Comparison of ENCODE assay signal across 1 cellular context in the genomic region with DNA sequence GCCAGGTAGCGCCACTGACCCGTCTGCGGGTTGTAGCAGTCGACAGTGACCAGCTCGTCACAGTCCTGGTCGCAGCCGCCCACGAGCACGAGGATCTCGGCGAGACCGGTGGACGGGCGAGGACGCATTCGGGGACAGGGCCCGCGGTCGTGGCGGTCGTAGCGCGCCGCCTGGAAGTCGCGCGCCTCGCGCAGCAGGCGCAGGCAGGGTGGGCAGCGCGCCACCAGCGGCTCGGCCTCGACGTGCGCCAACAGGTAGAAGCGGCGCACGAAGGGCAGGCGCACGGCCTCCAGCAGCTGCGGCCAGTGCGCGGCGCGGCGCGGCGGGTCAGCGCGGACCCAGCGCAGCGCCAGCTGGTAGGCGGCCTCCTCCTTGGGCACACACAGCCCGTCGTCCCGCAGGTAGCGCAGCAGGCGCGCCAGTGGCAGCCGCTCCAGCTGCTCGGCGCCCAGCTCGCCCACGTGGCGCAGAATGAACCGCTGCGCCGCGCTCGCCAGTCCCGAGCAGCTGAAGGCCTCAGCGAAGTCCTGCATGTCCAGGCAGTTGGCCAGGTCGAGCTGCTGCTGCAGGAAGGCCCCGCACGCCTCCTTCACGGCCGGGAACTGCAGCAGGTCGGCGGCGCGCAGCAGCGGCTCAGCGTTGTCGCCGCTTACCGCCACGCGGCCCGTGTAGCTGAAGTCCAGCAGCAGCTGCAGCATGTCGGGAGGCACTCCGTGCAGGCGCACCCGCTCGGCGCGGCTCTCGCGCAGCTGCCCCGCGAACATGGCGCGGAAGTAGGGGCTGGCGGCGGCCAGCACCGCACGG.
TF ChIP-seq lines count a peak whose summit lies in the region.

No MANE protein-coding gene starts in this region.

TF ChIP-seq in HepG2, 621 proteins besides CTCF, POLR2A, EP300 and RAD21 (continued from another document and continues in another):
- TF ChIP-seq, protein P1, sequence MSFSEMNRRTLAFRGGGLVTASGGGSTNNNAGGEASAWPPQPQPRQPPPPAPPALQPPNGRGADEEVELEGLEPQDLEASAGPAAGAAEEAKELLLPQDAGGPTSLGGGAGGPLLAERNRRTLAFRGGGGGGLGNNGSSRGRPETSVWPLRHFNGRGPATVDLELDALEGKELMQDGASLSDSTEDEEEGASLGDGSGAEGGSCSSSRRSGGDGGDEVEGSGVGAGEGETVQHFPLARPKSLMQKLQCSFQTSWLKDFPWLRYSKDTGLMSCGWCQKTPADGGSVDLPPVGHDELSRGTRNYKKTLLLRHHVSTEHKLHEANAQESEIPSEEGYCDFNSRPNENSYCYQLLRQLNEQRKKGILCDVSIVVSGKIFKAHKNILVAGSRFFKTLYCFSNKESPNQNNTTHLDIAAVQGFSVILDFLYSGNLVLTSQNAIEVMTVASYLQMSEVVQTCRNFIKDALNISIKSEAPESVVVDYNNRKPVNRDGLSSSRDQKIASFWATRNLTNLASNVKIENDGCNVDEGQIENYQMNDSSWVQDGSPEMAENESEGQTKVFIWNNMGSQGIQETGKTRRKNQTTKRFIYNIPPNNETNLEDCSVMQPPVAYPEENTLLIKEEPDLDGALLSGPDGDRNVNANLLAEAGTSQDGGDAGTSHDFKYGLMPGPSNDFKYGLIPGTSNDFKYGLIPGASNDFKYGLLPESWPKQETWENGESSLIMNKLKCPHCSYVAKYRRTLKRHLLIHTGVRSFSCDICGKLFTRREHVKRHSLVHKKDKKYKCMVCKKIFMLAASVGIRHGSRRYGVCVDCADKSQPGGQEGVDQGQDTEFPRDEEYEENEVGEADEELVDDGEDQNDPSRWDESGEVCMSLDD (CRISPR knock-in tag; IDR thresholded peaks at IDR 0.05; ENCODE audit: borderline replicate concordance), result no peak
- TF ChIP-seq CAMTA2 (CRISPR knock-in tag; IDR thresholded peaks at IDR 0.05; ENCODE audit: borderline replicate concordance) (no peak), MAFF (IDR thresholded peaks at IDR 0.05; ENCODE audit: low read depth, low read length) (no peak), JDP2 (CRISPR knock-in tag; IDR thresholded peaks at IDR 0.05; ENCODE audit: borderline replicate concordance) (no peak), ZNF839 (CRISPR knock-in tag; IDR thresholded peaks at IDR 0.05; ENCODE audit: borderline replicate concordance) (no peak), ZNF343 (CRISPR knock-in tag; IDR thresholded peaks at IDR 0.05) (no peak; the same call in 1 of the 2 replicates), REXO4 (CRISPR knock-in tag; IDR thresholded peaks at IDR 0.05; ENCODE audit: borderline replicate concordance) (no peak), FIP1L1 (IDR thresholded peaks at IDR 0.05; ENCODE audit: borderline replicate concordance, insufficient read depth, low read depth, low read length) (no peak), MXD4 (CRISPR knock-in tag; IDR thresholded peaks at IDR 0.05) (peak; percentile 57), AKAP8 (CRISPR knock-in tag; IDR thresholded peaks at IDR 0.05) (no peak), GATA4 (IDR thresholded peaks at IDR 0.05; ENCODE audit: borderline replicate concordance, low read depth) (no peak), ZNF777 (CRISPR knock-in tag; IDR thresholded peaks at IDR 0.05) (peak; percentile 94; the same call in 1 of the 2 replicates), HNRNPL (IDR thresholded peaks at IDR 0.05; ENCODE audit: low read depth, low read length) (no peak), GLI4 (CRISPR knock-in tag; IDR thresholded peaks at IDR 0.05; ENCODE audit: borderline replicate concordance) (no peak; the same call in 1 of the 2 replicates), SNAI1 (CRISPR knock-in tag; IDR thresholded peaks at IDR 0.05; ENCODE audit: borderline replicate concordance) (no peak), EEA1 (CRISPR knock-in tag; IDR thresholded peaks at IDR 0.05; ENCODE audit: borderline replicate concordance) (no peak), SMC3 (IDR thresholded peaks at IDR 0.05; ENCODE audit: low read length) (no peak), HOXA3 (CRISPR knock-in tag; IDR thresholded peaks at IDR 0.05) (no peak), SALL2 (CRISPR knock-in tag; IDR thresholded peaks at IDR 0.05) (peak; percentile 81; the same call in 1 of the 2 replicates), ZNF496 (CRISPR knock-in tag; IDR thresholded peaks at IDR 0.05; ENCODE audit: insufficient replicate concordance) (no peak), ZNF616 (CRISPR knock-in tag; IDR thresholded peaks at IDR 0.05; ENCODE audit: low read depth) (peak; percentile 87), KMT2B (CRISPR knock-in tag; IDR thresholded peaks at IDR 0.05) (peak; percentile 50; the same call in 1 of the 2 replicates), NBN (conservative IDR thresholded peaks at IDR 0.05) (no peak), CEBPB (IDR thresholded peaks at IDR 0.05; ENCODE audit: borderline replicate concordance, low read depth, low read length) (no peak), PAX8 (CRISPR knock-in tag; IDR thresholded peaks at IDR 0.05; ENCODE audit: borderline replicate concordance) (no peak), SIX1 (CRISPR knock-in tag; IDR thresholded peaks at IDR 0.05; ENCODE audit: borderline replicate concordance) (no peak), ZNF205 (CRISPR knock-in tag; IDR thresholded peaks at IDR 0.05) (no peak), CBX1 (IDR thresholded peaks at IDR 0.05; ENCODE audit: low read depth) (no peak), ZNF225 (CRISPR knock-in tag; IDR thresholded peaks at IDR 0.05) (0 out of 2 replicates have a peak, but pooled peaks have one; percentile 63), SP5 (CRISPR knock-in tag; IDR thresholded peaks at IDR 0.05; ENCODE audit: borderline replicate concordance, low read depth) (no peak), ZNF781 (CRISPR knock-in tag; IDR thresholded peaks at IDR 0.05; ENCODE audit: borderline replicate concordance, not compliant biosample characterization) (no peak)
- TF ChIP-seq, protein P2, sequence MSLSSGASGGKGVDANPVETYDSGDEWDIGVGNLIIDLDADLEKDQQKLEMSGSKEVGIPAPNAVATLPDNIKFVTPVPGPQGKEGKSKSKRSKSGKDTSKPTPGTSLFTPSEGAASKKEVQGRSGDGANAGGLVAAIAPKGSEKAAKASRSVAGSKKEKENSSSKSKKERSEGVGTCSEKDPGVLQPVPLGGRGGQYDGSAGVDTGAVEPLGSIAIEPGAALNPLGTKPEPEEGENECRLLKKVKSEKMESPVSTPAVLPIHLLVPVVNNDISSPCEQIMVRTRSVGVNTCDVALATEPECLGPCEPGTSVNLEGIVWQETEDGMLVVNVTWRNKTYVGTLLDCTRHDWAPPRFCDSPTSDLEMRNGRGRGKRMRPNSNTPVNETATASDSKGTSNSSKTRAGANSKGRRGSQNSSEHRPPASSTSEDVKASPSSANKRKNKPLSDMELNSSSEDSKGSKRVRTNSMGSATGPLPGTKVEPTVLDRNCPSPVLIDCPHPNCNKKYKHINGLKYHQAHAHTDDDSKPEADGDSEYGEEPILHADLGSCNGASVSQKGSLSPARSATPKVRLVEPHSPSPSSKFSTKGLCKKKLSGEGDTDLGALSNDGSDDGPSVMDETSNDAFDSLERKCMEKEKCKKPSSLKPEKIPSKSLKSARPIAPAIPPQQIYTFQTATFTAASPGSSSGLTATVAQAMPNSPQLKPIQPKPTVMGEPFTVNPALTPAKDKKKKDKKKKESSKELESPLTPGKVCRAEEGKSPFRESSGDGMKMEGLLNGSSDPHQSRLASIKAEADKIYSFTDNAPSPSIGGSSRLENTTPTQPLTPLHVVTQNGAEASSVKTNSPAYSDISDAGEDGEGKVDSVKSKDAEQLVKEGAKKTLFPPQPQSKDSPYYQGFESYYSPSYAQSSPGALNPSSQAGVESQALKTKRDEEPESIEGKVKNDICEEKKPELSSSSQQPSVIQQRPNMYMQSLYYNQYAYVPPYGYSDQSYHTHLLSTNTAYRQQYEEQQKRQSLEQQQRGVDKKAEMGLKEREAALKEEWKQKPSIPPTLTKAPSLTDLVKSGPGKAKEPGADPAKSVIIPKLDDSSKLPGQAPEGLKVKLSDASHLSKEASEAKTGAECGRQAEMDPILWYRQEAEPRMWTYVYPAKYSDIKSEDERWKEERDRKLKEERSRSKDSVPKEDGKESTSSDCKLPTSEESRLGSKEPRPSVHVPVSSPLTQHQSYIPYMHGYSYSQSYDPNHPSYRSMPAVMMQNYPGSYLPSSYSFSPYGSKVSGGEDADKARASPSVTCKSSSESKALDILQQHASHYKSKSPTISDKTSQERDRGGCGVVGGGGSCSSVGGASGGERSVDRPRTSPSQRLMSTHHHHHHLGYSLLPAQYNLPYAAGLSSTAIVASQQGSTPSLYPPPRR (CRISPR knock-in tag; IDR thresholded peaks at IDR 0.05; ENCODE audit: borderline replicate concordance), result no peak; the same call in 1 of the 2 replicates
- TF ChIP-seq, protein P3, sequence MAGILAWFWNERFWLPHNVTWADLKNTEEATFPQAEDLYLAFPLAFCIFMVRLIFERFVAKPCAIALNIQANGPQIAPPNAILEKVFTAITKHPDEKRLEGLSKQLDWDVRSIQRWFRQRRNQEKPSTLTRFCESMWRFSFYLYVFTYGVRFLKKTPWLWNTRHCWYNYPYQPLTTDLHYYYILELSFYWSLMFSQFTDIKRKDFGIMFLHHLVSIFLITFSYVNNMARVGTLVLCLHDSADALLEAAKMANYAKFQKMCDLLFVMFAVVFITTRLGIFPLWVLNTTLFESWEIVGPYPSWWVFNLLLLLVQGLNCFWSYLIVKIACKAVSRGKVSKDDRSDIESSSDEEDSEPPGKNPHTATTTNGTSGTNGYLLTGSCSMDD (CRISPR knock-in tag; IDR thresholded peaks at IDR 0.05), result peak; percentile 79; the same call in 1 of the 2 replicates
- TF ChIP-seq, protein P4, sequence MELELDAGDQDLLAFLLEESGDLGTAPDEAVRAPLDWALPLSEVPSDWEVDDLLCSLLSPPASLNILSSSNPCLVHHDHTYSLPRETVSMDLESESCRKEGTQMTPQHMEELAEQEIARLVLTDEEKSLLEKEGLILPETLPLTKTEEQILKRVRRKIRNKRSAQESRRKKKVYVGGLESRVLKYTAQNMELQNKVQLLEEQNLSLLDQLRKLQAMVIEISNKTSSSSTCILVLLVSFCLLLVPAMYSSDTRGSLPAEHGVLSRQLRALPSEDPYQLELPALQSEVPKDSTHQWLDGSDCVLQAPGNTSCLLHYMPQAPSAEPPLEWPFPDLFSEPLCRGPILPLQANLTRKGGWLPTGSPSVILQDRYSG (CRISPR knock-in tag; IDR thresholded peaks at IDR 0.05), result peak; percentile 77; the same call in 1 of the 2 replicates
- TF ChIP-seq, protein P5, sequence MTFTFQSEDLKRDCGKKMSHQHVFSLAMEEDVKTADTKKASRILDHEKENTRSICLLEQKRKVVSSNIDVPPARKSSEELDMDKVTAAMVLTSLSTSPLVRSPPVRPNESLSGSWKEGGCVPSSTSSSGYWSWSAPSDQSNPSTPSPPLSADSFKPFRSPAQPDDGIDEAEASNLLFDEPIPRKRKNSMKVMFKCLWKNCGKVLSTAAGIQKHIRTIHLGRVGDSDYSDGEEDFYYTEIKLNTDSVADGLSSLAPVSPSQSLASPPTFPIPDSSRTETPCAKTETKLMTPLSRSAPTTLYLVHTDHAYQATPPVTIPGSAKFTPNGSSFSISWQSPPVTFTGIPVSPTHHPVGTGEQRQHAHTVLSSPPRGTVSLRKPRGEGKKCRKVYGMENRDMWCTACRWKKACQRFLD (CRISPR knock-in tag; IDR thresholded peaks at IDR 0.05; ENCODE audit: borderline replicate concordance), result no peak
- TF ChIP-seq, protein P6, sequence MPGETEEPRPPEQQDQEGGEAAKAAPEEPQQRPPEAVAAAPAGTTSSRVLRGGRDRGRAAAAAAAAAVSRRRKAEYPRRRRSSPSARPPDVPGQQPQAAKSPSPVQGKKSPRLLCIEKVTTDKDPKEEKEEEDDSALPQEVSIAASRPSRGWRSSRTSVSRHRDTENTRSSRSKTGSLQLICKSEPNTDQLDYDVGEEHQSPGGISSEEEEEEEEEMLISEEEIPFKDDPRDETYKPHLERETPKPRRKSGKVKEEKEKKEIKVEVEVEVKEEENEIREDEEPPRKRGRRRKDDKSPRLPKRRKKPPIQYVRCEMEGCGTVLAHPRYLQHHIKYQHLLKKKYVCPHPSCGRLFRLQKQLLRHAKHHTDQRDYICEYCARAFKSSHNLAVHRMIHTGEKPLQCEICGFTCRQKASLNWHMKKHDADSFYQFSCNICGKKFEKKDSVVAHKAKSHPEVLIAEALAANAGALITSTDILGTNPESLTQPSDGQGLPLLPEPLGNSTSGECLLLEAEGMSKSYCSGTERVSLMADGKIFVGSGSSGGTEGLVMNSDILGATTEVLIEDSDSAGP (CRISPR knock-in tag; IDR thresholded peaks at IDR 0.05; ENCODE audit: borderline replicate concordance), result peak; percentile 65
- TF ChIP-seq, protein P7, sequence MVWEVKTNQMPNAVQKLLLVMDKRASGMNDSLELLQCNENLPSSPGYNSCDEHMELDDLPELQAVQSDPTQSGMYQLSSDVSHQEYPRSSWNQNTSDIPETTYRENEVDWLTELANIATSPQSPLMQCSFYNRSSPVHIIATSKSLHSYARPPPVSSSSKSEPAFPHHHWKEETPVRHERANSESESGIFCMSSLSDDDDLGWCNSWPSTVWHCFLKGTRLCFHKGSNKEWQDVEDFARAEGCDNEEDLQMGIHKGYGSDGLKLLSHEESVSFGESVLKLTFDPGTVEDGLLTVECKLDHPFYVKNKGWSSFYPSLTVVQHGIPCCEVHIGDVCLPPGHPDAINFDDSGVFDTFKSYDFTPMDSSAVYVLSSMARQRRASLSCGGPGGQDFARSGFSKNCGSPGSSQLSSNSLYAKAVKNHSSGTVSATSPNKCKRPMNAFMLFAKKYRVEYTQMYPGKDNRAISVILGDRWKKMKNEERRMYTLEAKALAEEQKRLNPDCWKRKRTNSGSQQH (CRISPR knock-in tag; IDR thresholded peaks at IDR 0.05; ENCODE audit: low read depth), result no peak
- TF ChIP-seq, protein P8, sequence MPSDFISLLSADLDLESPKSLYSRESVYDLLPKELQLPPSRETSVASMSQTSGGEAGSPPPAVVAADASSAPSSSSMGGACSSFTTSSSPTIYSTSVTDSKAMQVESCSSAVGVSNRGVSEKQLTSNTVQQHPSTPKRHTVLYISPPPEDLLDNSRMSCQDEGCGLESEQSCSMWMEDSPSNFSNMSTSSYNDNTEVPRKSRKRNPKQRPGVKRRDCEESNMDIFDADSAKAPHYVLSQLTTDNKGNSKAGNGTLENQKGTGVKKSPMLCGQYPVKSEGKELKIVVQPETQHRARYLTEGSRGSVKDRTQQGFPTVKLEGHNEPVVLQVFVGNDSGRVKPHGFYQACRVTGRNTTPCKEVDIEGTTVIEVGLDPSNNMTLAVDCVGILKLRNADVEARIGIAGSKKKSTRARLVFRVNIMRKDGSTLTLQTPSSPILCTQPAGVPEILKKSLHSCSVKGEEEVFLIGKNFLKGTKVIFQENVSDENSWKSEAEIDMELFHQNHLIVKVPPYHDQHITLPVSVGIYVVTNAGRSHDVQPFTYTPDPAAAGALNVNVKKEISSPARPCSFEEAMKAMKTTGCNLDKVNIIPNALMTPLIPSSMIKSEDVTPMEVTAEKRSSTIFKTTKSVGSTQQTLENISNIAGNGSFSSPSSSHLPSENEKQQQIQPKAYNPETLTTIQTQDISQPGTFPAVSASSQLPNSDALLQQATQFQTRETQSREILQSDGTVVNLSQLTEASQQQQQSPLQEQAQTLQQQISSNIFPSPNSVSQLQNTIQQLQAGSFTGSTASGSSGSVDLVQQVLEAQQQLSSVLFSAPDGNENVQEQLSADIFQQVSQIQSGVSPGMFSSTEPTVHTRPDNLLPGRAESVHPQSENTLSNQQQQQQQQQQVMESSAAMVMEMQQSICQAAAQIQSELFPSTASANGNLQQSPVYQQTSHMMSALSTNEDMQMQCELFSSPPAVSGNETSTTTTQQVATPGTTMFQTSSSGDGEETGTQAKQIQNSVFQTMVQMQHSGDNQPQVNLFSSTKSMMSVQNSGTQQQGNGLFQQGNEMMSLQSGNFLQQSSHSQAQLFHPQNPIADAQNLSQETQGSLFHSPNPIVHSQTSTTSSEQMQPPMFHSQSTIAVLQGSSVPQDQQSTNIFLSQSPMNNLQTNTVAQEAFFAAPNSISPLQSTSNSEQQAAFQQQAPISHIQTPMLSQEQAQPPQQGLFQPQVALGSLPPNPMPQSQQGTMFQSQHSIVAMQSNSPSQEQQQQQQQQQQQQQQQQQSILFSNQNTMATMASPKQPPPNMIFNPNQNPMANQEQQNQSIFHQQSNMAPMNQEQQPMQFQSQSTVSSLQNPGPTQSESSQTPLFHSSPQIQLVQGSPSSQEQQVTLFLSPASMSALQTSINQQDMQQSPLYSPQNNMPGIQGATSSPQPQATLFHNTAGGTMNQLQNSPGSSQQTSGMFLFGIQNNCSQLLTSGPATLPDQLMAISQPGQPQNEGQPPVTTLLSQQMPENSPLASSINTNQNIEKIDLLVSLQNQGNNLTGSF (CRISPR knock-in tag; IDR thresholded peaks at IDR 0.05), result no peak
